Comparison of ENCODE assay signal across 28 cellular contexts in the genomic region with DNA sequence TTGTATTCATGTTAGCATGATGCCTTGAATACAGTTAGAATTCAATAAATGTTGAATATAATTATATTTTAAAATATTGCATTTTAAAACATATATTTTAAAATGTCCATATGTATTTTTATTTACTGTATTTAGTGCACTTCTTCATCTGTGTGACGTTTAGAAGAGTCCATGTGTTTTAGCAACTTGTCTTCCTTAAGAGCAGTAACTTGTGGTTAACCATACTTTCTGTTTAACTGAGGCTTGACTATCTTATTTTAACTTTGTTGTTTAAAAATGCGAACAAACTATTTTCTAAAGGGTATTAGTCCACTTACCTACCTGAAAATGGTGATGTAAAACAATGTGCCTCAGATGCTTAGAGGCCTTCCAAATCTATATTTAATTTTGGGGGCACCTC. TPM values are rescaled to one million over a fixed set of nuclear protein-coding genes. Genes with fewer than 3 reads are reported as not detected.
"Had no signal": no experiment of that assay in that cellular context is flagged by ENCODE, and none has a peak within 500 bp of the region (broad histone marks: within the 10 kb centered on the region; RNA-seq: fewer than 3 reads in every experiment).

No MANE protein-coding gene starts in this region.

- H3K36me3 Mint-ChIP-seq: IgD-negative memory B cell had no signal

- H3K27ac ChIP-seq: HL-60, KMS-11, RWPE1, SJCRH30 had no signal

- H3K27me3 ChIP-seq: SJCRH30 had no signal

- H3K36me3 ChIP-seq: SJCRH30 had no signal

- H3K4me1 ChIP-seq: SJCRH30 had no signal

- H3K4me1 Mint-ChIP-seq: IgD-negative memory B cell had no signal

- H3K4me3 ChIP-seq: K562, SJCRH30 had no signal

- ATAC-seq: K562, Panc1, PC-3, SK-N-SH treated with all-trans-retinoic acid at 6 μM for 48 hours had no signal

- H3K9me3 Mint-ChIP-seq: IgD-negative memory B cell had no signal

- H3K27ac Mint-ChIP-seq: IgD-negative memory B cell had no signal

- DNase-seq: Kasumi-1, MV-4-11, NCI-H1048, NCI-H1105, NCI-H1417, NCI-H146, NCI-H1694 treated with DMSO at 0.1 percent for 48 hours, NCI-H1930, NCI-H2081, NCI-H2107, NCI-H2227 treated with DMSO at 0.1 percent for 48 hours, NCI-H524, NCI-H526 treated with DMSO at 0.1 percent for 48 hours, NCI-H748 treated with DMSO at 0.1 percent for 48 hours, PC-3, SHP77 treated with DMSO at 0.1 percent for 48 hours, SJCRH30, T-helper 1 cell had no signal

- H3K4me3 Mint-ChIP-seq: IgD-negative memory B cell had no signal

- H3K9ac ChIP-seq: KMS-11 had no signal

- H3K9me3 ChIP-seq: SJCRH30 had no signal

- H3K4me2 ChIP-seq: KMS-11 had no signal

RNA-seq across cellular contexts. Expression of gene DMP1, which starts 0.9 kb away (rescaled TPM):
- total RNA-seq: K562, M059J, OCI-LY7, PC-3 had no signal

RNA-seq across cellular contexts. Expression of gene DSPP, which starts 42.6 kb away (rescaled TPM):
- total RNA-seq: K562, M059J, NCI-H460, OCI-LY7 had no signal
